In genomic region chr11:118434123-118434552, GRCh38 we compare ENCODE assay signal across 8 cellular contexts. TPM values are rescaled to one million over a fixed set of nuclear protein-coding genes. Genes with fewer than 3 reads are reported as not detected.
A peak's percentile ranks its signal among the peaks of the same experiment; 100 is the strongest.
DNase-seq lines count a peak whose midpoint lies in the region; ATAC-seq, FAIRE-seq and TF ChIP-seq lines count a peak whose summit lies in the region.

No MANE protein-coding gene starts in this region.

- FAIRE-seq in small intestine (lab: Jason Lieb, UNC): no peak

- peak in 1 of 2 donors; percentile 48 for DNase-seq in cardiac muscle cell (ENCODE audit: low read depth in 1 of 2, low spot score in 1 of 2)
- no peak for DNase-seq in Right ventricle myocardium inferior (ENCODE audit: missing footprints)
- no peak for DNase-seq in WTC11 (ENCODE audit: low spot score)
- no peak for DNase-seq in iPS DF 6.9 (ENCODE audit: low read depth, low spot score)
- DNase-seq in small intestine: no peak
- no peak for DNase-seq in DMS53 treated with DMSO at 0.1 percent for 48 hours (lab: John Stamatoyannopoulos, UW; ENCODE audit: unreplicated experiment)
- no peak for DNase-seq in GM10266 (ENCODE audit: extremely low spot score)

- peak overlapping the region in 3 of 5 donors; percentile 53 to 77 (median 64) for H3K9ac ChIP-seq in subcutaneous abdominal adipose tissue (ENCODE audit: low read length in 5 of 5)

- TF ChIP-seq CTCF in cardiac muscle cell (IDR thresholded peaks at IDR 0.05; ENCODE audit: low read depth, low read length): no peak
- TF ChIP-seq CTCF in WTC11 (IDR thresholded peaks at IDR 0.05): no peak
- no peak for TF ChIP-seq CTCF in GM10266 (IDR thresholded peaks at IDR 0.05; ENCODE audit: control insufficient read depth, insufficient read depth, low read depth, missing control alignments)

- H3K36me3 ChIP-seq in cardiac muscle cell (no peaks in the 10 kb centered on the region), iPS DF 6.9 (ENCODE audit: control insufficient read depth, insufficient read depth, low read length) (no peaks in the 10 kb centered on the region), subcutaneous abdominal adipose tissue (ENCODE audit: control insufficient read depth in 5 of 5, insufficient read depth in 5 of 5, low read length in 5 of 5) (no peaks in the 10 kb centered on the region), small intestine (ENCODE audit: control insufficient read depth in 2 of 2, insufficient read depth in 2 of 2, low read length in 2 of 2) (no peaks in the 10 kb centered on the region)

- no peaks in the 10 kb centered on the region for H3K27me3 ChIP-seq in cardiac muscle cell
- H3K27me3 ChIP-seq in iPS DF 6.9 (ENCODE audit: control insufficient read depth, insufficient read depth, low read length): no peaks in the 10 kb centered on the region
- H3K27me3 ChIP-seq in subcutaneous abdominal adipose tissue (ENCODE audit: control insufficient read depth in 5 of 5, insufficient read depth in 4 of 5, low read length in 5 of 5): no peaks in the 10 kb centered on the region
- no peaks in the 10 kb centered on the region for H3K27me3 ChIP-seq in small intestine (ENCODE audit: control insufficient read depth in 2 of 2, insufficient read depth in 2 of 2, low read length in 2 of 2)

- H3K4me1 ChIP-seq in cardiac muscle cell (ENCODE audit: low read depth) (peaks cover 15% of the 10 kb centered on the region), iPS DF 6.9 (ENCODE audit: control insufficient read depth, insufficient read depth, low read length) (no peaks in the 10 kb centered on the region), subcutaneous abdominal adipose tissue (ENCODE audit: control insufficient read depth in 5 of 5, insufficient read depth in 5 of 5, low read length in 5 of 5) (peaks cover 0 to 46% (median 42%) of the 10 kb centered on the region in 5 donors), small intestine (ENCODE audit: control insufficient read depth in 2 of 2, insufficient read depth in 1 of 2, low read depth in 1 of 2, low read length in 1 of 2) (peaks cover 0 to 2% of the 10 kb centered on the region in 2 donors)

- WGBS in iPS DF 6.9 (ENCODE audit: insufficient coverage, insufficient read length): no CpG with 5 or more reads among the region's 9 CpGs
- 4 to 5% (median 4%) methylated on average over 9 of the region's 9 CpGs for WGBS in small intestine, 3 donors

- H3K9me3 Mint-ChIP-seq in WTC11: no peaks in the 10 kb centered on the region

- intact Hi-C loops in Right ventricle myocardium inferior (cut with DNase I): no loop called here

- H3K27ac Mint-ChIP-seq in WTC11: no peak overlapping the region

- peaks cover 20% of the 10 kb centered on the region for H3K4me1 Mint-ChIP-seq in WTC11

- ATAC-seq in Right ventricle myocardium inferior (no peak), WTC11 (no peak)

- peaks cover 13% of the 10 kb centered on the region for H3K27me3 Mint-ChIP-seq in WTC11 (ENCODE audit: low read depth)

- peak overlapping the region; percentile 93 for H3K4me3 Mint-ChIP-seq in WTC11

- peaks cover 2% of the 10 kb centered on the region; the same call in 1 of the 2 replicates for H3K36me3 Mint-ChIP-seq in WTC11

- peak overlapping the region; percentile 99 for H3K4me3 ChIP-seq in cardiac muscle cell
- H3K4me3 ChIP-seq in iPS DF 6.9 (ENCODE audit: low read length): peak overlapping the region; percentile 66; the same call in 1 of the 2 replicates
- H3K4me3 ChIP-seq in subcutaneous abdominal adipose tissue (ENCODE audit: low read depth in 1 of 5, low read length in 5 of 5): peak overlapping the region; percentile 70 to 95 (median 76)
- H3K4me3 ChIP-seq in small intestine (ENCODE audit: low read depth in 1 of 2, low read length in 2 of 2): peak overlapping the region in 1 of 2 donors; percentile 100

- POLR2A ChIA-PET in WTC11 (lab: Charles Lee): interaction anchor here (1.6 kb wide), 1 partner anchor 11 kb away, joined by 5 read pairs; no protein-coding TSS in a partner anchor

- H3K27ac ChIP-seq in cardiac muscle cell: no peak overlapping the region
- no peak overlapping the region for H3K27ac ChIP-seq in iPS DF 6.9 (ENCODE audit: low read length)
- H3K27ac ChIP-seq in subcutaneous abdominal adipose tissue (ENCODE audit: low read depth, low read length): no peak overlapping the region
- H3K27ac ChIP-seq in small intestine (ENCODE audit: low read depth in 1 of 2, low read length in 1 of 2): no peak overlapping the region

- CTCF ChIA-PET in WTC11 (lab: Charles Lee): interaction anchor here (0.5 to 0.6 kb wide), 2 partner anchors 43 to 54 kb away, joined by 3 read pairs; no protein-coding TSS in a partner anchor

- H3K9me3 ChIP-seq in cardiac muscle cell (ENCODE audit: low read depth): no peaks in the 10 kb centered on the region
- H3K9me3 ChIP-seq in iPS DF 6.9 (ENCODE audit: control insufficient read depth, insufficient read depth, low read length): no peaks in the 10 kb centered on the region
- H3K9me3 ChIP-seq in subcutaneous abdominal adipose tissue (ENCODE audit: control insufficient read depth in 5 of 5, low read length in 5 of 5): no peaks in the 10 kb centered on the region
- H3K9me3 ChIP-seq in small intestine (ENCODE audit: control insufficient read depth, low read depth): no peaks in the 10 kb centered on the region

TF ChIP-seq in WTC11, 78 proteins besides CTCF, POLR2A, EP300 and RAD21:
- TF ChIP-seq NFYB (CRISPR knock-in tag; conservative IDR thresholded peaks at IDR 0.05; ENCODE audit: low read depth) (peak; percentile 20; the same call in 1 of the 2 replicates), ZNF423 (CRISPR knock-in tag; IDR thresholded peaks at IDR 0.05) (no peak), USF2 (CRISPR knock-in tag; IDR thresholded peaks at IDR 0.05) (peak; percentile 45; the same call in 1 of the 2 replicates), ZBTB43 (CRISPR knock-in tag; IDR thresholded peaks at IDR 0.05) (no peak)
TF ChIP-seq in WTC11: peak in this region for 2.

RNA-seq across cellular contexts. Expression of gene KMT2A, which starts 2.2 kb away (rescaled TPM):
- total RNA-seq in cardiac muscle cell (23.4 and 48.2 TPM in 2 replicates), Right ventricle myocardium inferior (24.3 TPM), WTC11 (2021) (54.0 to 59.1 TPM (median 54.8 TPM) in 3 replicates)
- polyA plus RNA-seq in cardiac muscle cell (28.0 and 31.6 TPM in 2 replicates), small intestine (10 to 100 TPM in 1 of 3 donors, 1 to 10 TPM in 2; 7.3 to 11.4 (median 7.6) TPM)

RNA-seq across cellular contexts. Expression of gene ATP5MG, which starts 32.7 kb away (rescaled TPM):
- total RNA-seq in cardiac muscle cell: 65.3 and 90.5 TPM in 2 replicates
- polyA plus RNA-seq in cardiac muscle cell: 734 and 884 TPM in 2 replicates
- 762 TPM for total RNA-seq in Right ventricle myocardium inferior
- 236 to 251 TPM (median 239 TPM) in 3 replicates for total RNA-seq in WTC11 (2021)
- 100 to 1,000 TPM; 234 to 332 (median 329) TPM for polyA plus RNA-seq in small intestine
